1 cellular context compared by ENCODE assay signal in the genomic region with DNA sequence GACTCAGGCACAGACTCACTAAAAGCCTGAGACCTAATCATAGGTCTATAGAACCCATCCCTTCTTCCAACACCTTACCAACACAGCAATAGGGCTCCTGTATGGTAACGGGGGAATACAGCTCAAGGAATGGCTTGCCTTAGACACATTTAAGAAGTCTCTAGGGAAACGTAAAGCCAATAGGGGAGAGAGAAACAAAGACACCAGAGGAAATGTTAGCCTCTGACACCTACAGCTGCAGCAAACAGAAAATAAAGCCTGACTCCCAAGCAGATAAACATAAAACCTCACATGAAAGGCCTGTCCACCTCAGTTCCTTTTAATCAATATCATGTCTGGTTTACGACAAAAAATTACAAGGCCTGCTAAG.
TF ChIP-seq lines count a peak whose summit lies in the region.

No MANE protein-coding gene starts in this region.

TF ChIP-seq in GM23338, 12 proteins besides CTCF, POLR2A, EP300 and RAD21:
- TF ChIP-seq, protein P1, sequence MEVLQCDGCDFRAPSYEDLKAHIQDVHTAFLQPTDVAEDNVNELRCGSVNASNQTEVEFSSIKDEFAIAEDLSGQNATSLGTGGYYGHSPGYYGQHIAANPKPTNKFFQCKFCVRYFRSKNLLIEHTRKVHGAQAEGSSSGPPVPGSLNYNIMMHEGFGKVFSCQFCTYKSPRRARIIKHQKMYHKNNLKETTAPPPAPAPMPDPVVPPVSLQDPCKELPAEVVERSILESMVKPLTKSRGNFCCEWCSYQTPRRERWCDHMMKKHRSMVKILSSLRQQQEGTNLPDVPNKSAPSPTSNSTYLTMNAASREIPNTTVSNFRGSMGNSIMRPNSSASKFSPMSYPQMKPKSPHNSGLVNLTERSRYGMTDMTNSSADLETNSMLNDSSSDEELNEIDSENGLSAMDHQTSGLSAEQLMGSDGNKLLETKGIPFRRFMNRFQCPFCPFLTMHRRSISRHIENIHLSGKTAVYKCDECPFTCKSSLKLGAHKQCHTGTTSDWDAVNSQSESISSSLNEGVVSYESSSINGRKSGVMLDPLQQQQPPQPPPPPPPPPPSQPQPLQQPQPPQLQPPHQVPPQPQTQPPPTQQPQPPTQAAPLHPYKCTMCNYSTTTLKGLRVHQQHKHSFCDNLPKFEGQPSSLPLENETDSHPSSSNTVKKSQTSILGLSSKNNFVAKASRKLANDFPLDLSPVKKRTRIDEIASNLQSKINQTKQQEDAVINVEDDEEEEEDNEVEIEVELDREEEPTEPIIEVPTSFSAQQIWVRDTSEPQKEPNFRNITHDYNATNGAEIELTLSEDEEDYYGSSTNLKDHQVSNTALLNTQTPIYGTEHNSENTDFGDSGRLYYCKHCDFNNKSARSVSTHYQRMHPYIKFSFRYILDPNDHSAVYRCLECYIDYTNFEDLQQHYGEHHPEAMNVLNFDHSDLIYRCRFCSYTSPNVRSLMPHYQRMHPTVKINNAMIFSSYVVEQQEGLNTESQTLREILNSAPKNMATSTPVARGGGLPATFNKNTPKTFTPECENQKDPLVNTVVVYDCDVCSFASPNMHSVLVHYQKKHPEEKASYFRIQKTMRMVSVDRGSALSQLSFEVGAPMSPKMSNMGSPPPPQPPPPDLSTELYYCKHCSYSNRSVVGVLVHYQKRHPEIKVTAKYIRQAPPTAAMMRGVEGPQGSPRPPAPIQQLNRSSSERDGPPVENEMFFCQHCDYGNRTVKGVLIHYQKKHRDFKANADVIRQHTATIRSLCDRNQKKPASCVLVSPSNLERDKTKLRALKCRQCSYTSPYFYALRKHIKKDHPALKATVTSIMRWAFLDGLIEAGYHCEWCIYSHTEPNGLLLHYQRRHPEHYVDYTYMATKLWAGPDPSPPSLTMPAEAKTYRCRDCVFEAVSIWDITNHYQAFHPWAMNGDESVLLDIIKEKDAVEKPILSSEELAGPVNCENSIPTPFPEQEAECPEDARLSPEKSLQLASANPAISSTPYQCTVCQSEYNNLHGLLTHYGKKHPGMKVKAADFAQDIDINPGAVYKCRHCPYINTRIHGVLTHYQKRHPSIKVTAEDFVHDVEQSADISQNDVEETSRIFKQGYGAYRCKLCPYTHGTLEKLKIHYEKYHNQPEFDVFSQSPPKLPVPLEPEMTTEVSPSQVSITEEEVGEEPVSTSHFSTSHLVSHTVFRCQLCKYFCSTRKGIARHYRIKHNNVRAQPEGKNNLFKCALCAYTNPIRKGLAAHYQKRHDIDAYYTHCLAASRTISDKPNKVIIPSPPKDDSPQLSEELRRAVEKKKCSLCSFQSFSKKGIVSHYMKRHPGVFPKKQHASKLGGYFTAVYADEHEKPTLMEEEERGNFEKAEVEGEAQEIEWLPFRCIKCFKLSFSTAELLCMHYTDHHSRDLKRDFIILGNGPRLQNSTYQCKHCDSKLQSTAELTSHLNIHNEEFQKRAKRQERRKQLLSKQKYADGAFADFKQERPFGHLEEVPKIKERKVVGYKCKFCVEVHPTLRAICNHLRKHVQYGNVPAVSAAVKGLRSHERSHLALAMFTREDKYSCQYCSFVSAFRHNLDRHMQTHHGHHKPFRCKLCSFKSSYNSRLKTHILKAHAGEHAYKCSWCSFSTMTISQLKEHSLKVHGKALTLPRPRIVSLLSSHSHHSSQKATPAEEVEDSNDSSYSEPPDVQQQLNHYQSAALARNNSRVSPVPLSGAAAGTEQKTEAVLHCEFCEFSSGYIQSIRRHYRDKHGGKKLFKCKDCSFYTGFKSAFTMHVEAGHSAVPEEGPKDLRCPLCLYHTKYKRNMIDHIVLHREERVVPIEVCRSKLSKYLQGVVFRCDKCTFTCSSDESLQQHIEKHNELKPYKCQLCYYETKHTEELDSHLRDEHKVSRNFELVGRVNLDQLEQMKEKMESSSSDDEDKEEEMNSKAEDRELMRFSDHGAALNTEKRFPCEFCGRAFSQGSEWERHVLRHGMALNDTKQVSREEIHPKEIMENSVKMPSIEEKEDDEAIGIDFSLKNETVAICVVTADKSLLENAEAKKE (CRISPR knock-in tag; IDR thresholded peaks at IDR 0.05), result no peak
- TF ChIP-seq, protein P2, sequence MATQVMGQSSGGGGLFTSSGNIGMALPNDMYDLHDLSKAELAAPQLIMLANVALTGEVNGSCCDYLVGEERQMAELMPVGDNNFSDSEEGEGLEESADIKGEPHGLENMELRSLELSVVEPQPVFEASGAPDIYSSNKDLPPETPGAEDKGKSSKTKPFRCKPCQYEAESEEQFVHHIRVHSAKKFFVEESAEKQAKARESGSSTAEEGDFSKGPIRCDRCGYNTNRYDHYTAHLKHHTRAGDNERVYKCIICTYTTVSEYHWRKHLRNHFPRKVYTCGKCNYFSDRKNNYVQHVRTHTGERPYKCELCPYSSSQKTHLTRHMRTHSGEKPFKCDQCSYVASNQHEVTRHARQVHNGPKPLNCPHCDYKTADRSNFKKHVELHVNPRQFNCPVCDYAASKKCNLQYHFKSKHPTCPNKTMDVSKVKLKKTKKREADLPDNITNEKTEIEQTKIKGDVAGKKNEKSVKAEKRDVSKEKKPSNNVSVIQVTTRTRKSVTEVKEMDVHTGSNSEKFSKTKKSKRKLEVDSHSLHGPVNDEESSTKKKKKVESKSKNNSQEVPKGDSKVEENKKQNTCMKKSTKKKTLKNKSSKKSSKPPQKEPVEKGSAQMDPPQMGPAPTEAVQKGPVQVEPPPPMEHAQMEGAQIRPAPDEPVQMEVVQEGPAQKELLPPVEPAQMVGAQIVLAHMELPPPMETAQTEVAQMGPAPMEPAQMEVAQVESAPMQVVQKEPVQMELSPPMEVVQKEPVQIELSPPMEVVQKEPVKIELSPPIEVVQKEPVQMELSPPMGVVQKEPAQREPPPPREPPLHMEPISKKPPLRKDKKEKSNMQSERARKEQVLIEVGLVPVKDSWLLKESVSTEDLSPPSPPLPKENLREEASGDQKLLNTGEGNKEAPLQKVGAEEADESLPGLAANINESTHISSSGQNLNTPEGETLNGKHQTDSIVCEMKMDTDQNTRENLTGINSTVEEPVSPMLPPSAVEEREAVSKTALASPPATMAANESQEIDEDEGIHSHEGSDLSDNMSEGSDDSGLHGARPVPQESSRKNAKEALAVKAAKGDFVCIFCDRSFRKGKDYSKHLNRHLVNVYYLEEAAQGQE (IDR thresholded peaks at IDR 0.05; ENCODE audit: unreplicated experiment), result no peak
- TF ChIP-seq, protein P3, sequence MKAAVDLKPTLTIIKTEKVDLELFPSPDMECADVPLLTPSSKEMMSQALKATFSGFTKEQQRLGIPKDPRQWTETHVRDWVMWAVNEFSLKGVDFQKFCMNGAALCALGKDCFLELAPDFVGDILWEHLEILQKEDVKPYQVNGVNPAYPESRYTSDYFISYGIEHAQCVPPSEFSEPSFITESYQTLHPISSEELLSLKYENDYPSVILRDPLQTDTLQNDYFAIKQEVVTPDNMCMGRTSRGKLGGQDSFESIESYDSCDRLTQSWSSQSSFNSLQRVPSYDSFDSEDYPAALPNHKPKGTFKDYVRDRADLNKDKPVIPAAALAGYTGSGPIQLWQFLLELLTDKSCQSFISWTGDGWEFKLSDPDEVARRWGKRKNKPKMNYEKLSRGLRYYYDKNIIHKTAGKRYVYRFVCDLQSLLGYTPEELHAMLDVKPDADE (IDR thresholded peaks at IDR 0.05), result no peak
- TF ChIP-seq JUNB (IDR thresholded peaks at IDR 0.05; ENCODE audit: unreplicated experiment) (no peak), STAT1 (IDR thresholded peaks at IDR 0.05; ENCODE audit: unreplicated experiment) (no peak), ZNF331 (CRISPR knock-in tag; IDR thresholded peaks at IDR 0.05; ENCODE audit: low read depth) (no peak), ZNF114 (CRISPR knock-in tag; IDR thresholded peaks at IDR 0.05) (no peak), EZH2phosphoT487 (IDR thresholded peaks at IDR 0.05; ENCODE audit: unreplicated experiment) (no peak), NANOG (IDR thresholded peaks at IDR 0.05; ENCODE audit: borderline replicate concordance) (no peak), POLR2AphosphoS5 (IDR thresholded peaks at IDR 0.05; ENCODE audit: low read depth) (no peak), CREB1 (CRISPR knock-in tag; IDR thresholded peaks at IDR 0.05; ENCODE audit: low read depth) (no peak), EZH2 (IDR thresholded peaks at IDR 0.05; ENCODE audit: low read depth, unreplicated experiment) (no peak)
